ENCODE assay signal across 1 cellular context in genomic region chr10:63388421-63389031, GRCh38.
TF ChIP-seq lines count a peak whose summit lies in the region.

No MANE protein-coding gene starts in this region.

TF ChIP-seq in GM23338, 12 proteins besides CTCF, POLR2A, EP300 and RAD21 (continued from another document):
- TF ChIP-seq ZNF462 (CRISPR knock-in tag; IDR thresholded peaks at IDR 0.05) (no peak), NANOG (IDR thresholded peaks at IDR 0.05; ENCODE audit: borderline replicate concordance) (no peak), EZH2 (IDR thresholded peaks at IDR 0.05; ENCODE audit: low read depth, unreplicated experiment) (no peak), JUNB (IDR thresholded peaks at IDR 0.05; ENCODE audit: unreplicated experiment) (no peak), STAT1 (IDR thresholded peaks at IDR 0.05; ENCODE audit: unreplicated experiment) (no peak), ZNF331 (CRISPR knock-in tag; IDR thresholded peaks at IDR 0.05; ENCODE audit: low read depth) (no peak)
